In genomic region chr12:40107803-40108620, GRCh38 we compare ENCODE assay signal across 8 cellular contexts. TPM values are rescaled to one million over a fixed set of nuclear protein-coding genes. Genes with fewer than 3 reads are reported as not detected.
DNase-seq lines count a peak whose midpoint lies in the region; ATAC-seq and TF ChIP-seq lines count a peak whose summit lies in the region.

No MANE protein-coding gene starts in this region.

- no peaks in the 10 kb centered on the region for H3K9me2 ChIP-seq in SK-N-SH

- H3K9me3 ChIP-seq in SK-N-SH (no peaks in the 10 kb centered on the region), T-helper 17 cell (ENCODE audit: control insufficient read depth, low read length, poor library complexity, severe bottlenecking) (no peaks in the 10 kb centered on the region)

- no peaks in the 10 kb centered on the region for H4K20me1 ChIP-seq in SK-N-SH (ENCODE audit: insufficient read depth)

- POLR2A ChIA-PET in SK-N-SH (lab: Yijun Ruan, JAX) = no interaction called here

- peak overlapping the region in 1 of 2 experiments; percentile 46; a peak in 1 of 4 replicates for H3K4me3 ChIP-seq in SK-N-SH (ENCODE audit: low read depth in 2 of 2, low read length in 1 of 2)

- CTCF ChIA-PET in SK-N-SH (lab: Yijun Ruan, JAX) = interaction anchor here (0.7 to 4.0 kb wide), 25 partner anchors 8 to 391 kb away, joined by 3 to 51 read pairs (median 5); no protein-coding TSS in a partner anchor

- no peak for TF ChIP-seq EP300 in SK-N-SH (IDR thresholded peaks at IDR 0.05; ENCODE audit: borderline replicate concordance in 1 of 2, low read depth in 1 of 2, low read length in 1 of 2)

- H3K9ac ChIP-seq in SK-N-SH = no peak overlapping the region

- peak overlapping the region; percentile 90 for H3K27ac Mint-ChIP-seq in T-helper 17 cell
- peak overlapping the region; percentile 77 to 87 for H3K27ac Mint-ChIP-seq in effector memory CD8-positive, alpha-beta T cell

- no peak for TF ChIP-seq RAD21 in SK-N-SH (IDR thresholded peaks at IDR 0.05; ENCODE audit: low read length)

- H3K27ac ChIP-seq in SK-N-SH (ENCODE audit: low read depth in 2 of 2, low read length in 1 of 2) = no peak overlapping the region

- 0 out of 2 replicates have a peak overlapping the region, but pooled peaks have one; percentile 36 for H2AFZ ChIP-seq in SK-N-SH (ENCODE audit: low read depth)

- TF ChIP-seq CTCF in SK-N-SH (IDR thresholded peaks at IDR 0.05) = no peak

- no peaks in the 10 kb centered on the region for H3K79me2 ChIP-seq in SK-N-SH (ENCODE audit: insufficient read depth)

- peaks cover 26% of the 10 kb centered on the region for H3K4me1 Mint-ChIP-seq in T-helper 17 cell
- H3K4me1 Mint-ChIP-seq in effector memory CD8-positive, alpha-beta T cell (ENCODE audit: low read depth in 2 of 2) = peaks cover 23 to 29% of the 10 kb centered on the region in 2 donors

- no peaks in the 10 kb centered on the region for H3K27me3 ChIP-seq in SK-N-SH (ENCODE audit: insufficient read depth)

- peaks cover 18% of the 10 kb centered on the region for H3K27me3 Mint-ChIP-seq in T-helper 17 cell
- H3K27me3 Mint-ChIP-seq in effector memory CD8-positive, alpha-beta T cell = no peaks in the 10 kb centered on the region

- H3K36me3 ChIP-seq in SK-N-SH (replicated peaks in 1 of 2; ENCODE audit: control insufficient read depth in 1 of 2, insufficient read depth in 2 of 2, low read length in 1 of 2) = no peaks in the 10 kb centered on the region

- DNase-seq in SK-N-SH (no peak), T-helper 17 cell (no peak), SHP77 treated with DMSO at 0.1 percent for 48 hours (lab: John Stamatoyannopoulos, UW) (no peak), OCI-M1 (lab: John Stamatoyannopoulos, UW) (no peak), kidney glomerular epithelial cell (lab: John Stamatoyannopoulos, UW) (no peak)
- DNase-seq in effector memory CD8-positive, alpha-beta T cell = no peak
- peak; percentile 59 for DNase-seq in stimulated activated CD4-positive, alpha-beta T cell treated with anti-CD3 and anti-CD28 coated beads, Interleukin-4, amount 100 ng/mL, for 24 hours

- H3K4me1 ChIP-seq in SK-N-SH (ENCODE audit: control insufficient read depth in 1 of 2, insufficient read depth in 2 of 2, low read depth in 1 of 2, low read length in 1 of 2) = peaks cover 0 to 8% of the 10 kb centered on the region in 2 experiments; a peak in 2 of 4 replicates

- H3K4me3 Mint-ChIP-seq in T-helper 17 cell = peak overlapping the region; percentile 93
- H3K4me3 Mint-ChIP-seq in effector memory CD8-positive, alpha-beta T cell = peak overlapping the region; percentile 90 to 99

- no peak for ATAC-seq in SK-N-SH treated with all-trans-retinoic acid at 6 μM for 48 hours
- ATAC-seq in T-helper 17 cell = no peak
- ATAC-seq in effector memory CD8-positive, alpha-beta T cell (replicated peaks) = no peak

- no peaks in the 10 kb centered on the region for H3K36me3 Mint-ChIP-seq in T-helper 17 cell (ENCODE audit: low read depth)
- peaks cover 26% of the 10 kb centered on the region for H3K36me3 Mint-ChIP-seq in effector memory CD8-positive, alpha-beta T cell (ENCODE audit: insufficient read depth)

- WGBS in SK-N-SH (ENCODE audit: low lambda C conversion rate) = 66% methylated on average over 29 of the region's 29 CpGs

- H3F3A ChIP-seq in SK-N-SH (replicated peaks; ENCODE audit: insufficient read depth) = peaks cover 8% of the 10 kb centered on the region

- H3K9me3 Mint-ChIP-seq in effector memory CD8-positive, alpha-beta T cell = no peaks in the 10 kb centered on the region

- peak overlapping the region; percentile 38; the same call in 1 of the 2 replicates for H3K4me2 ChIP-seq in SK-N-SH

TF ChIP-seq in SK-N-SH, 30 proteins besides CTCF, POLR2A, EP300 and RAD21:
- TF ChIP-seq NRF1 (IDR thresholded peaks at IDR 0.05; ENCODE audit: low read depth, low read length) (no peak), TAF1 (IDR thresholded peaks at IDR 0.05; ENCODE audit: borderline replicate concordance, low read depth, low read length) (no peak), MAX (IDR thresholded peaks at IDR 0.05; ENCODE audit: low read depth) (no peak), CHD2 (IDR thresholded peaks at IDR 0.05; ENCODE audit: low read length, partially characterized antibody) (no peak), MXI1 (IDR thresholded peaks at IDR 0.05; ENCODE audit: low read depth, low read length) (no peak), TCF12 (IDR thresholded peaks at IDR 0.05) (no peak), RXRA (IDR thresholded peaks at IDR 0.05; ENCODE audit: borderline replicate concordance, low read depth) (no peak), NFIC (IDR thresholded peaks at IDR 0.05; ENCODE audit: borderline replicate concordance) (no peak), SMC3 (IDR thresholded peaks at IDR 0.05; ENCODE audit: low read depth, low read length) (no peak), FOXJ3 (CRISPR knock-in tag; IDR thresholded peaks at IDR 0.05) (no peak), POLR2AphosphoS5 (IDR thresholded peaks at IDR 0.05; ENCODE audit: low read depth, low read length) (no peak), PBX3 (IDR thresholded peaks at IDR 0.05) (no peak), MEF2A (IDR thresholded peaks at IDR 0.05; ENCODE audit: borderline replicate concordance, low read depth) (no peak), GATA2 (CRISPR knock-in tag; IDR thresholded peaks at IDR 0.05) (no peak)
- TF ChIP-seq, protein P1, sequence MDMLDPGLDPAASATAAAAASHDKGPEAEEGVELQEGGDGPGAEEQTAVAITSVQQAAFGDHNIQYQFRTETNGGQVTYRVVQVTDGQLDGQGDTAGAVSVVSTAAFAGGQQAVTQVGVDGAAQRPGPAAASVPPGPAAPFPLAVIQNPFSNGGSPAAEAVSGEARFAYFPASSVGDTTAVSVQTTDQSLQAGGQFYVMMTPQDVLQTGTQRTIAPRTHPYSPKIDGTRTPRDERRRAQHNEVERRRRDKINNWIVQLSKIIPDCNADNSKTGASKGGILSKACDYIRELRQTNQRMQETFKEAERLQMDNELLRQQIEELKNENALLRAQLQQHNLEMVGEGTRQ (IDR thresholded peaks at IDR 0.05; ENCODE audit: borderline replicate concordance, low read depth, low read length) = no peak

TF ChIP-seq in SK-N-SH treated with all-trans-retinoic acid at 6 μM for 48 hours, 23 proteins besides CTCF, POLR2A, EP300 and RAD21:
- TF ChIP-seq PATZ1 (CRISPR knock-in tag; IDR thresholded peaks at IDR 0.05; ENCODE audit: borderline replicate concordance) (no peak), ZFP30 (CRISPR knock-in tag; IDR thresholded peaks at IDR 0.05) (no peak), SNAI2 (CRISPR knock-in tag; IDR thresholded peaks at IDR 0.05) (no peak), BACH2 (CRISPR knock-in tag; IDR thresholded peaks at IDR 0.05; ENCODE audit: borderline replicate concordance) (no peak), ESRRG (CRISPR knock-in tag; IDR thresholded peaks at IDR 0.05) (no peak), ISL1 (CRISPR knock-in tag; IDR thresholded peaks at IDR 0.05) (no peak), TCF4 (CRISPR knock-in tag; IDR thresholded peaks at IDR 0.05; ENCODE audit: borderline replicate concordance) (no peak), OSR1 (CRISPR knock-in tag; IDR thresholded peaks at IDR 0.05) (no peak), ZNF8 (CRISPR knock-in tag; IDR thresholded peaks at IDR 0.05) (no peak), TOX (CRISPR knock-in tag; IDR thresholded peaks at IDR 0.05; ENCODE audit: borderline replicate concordance) (no peak), ZNF565 (CRISPR knock-in tag; conservative IDR thresholded peaks at IDR 0.05; ENCODE audit: low read depth) (no peak)
- TF ChIP-seq, protein P2, sequence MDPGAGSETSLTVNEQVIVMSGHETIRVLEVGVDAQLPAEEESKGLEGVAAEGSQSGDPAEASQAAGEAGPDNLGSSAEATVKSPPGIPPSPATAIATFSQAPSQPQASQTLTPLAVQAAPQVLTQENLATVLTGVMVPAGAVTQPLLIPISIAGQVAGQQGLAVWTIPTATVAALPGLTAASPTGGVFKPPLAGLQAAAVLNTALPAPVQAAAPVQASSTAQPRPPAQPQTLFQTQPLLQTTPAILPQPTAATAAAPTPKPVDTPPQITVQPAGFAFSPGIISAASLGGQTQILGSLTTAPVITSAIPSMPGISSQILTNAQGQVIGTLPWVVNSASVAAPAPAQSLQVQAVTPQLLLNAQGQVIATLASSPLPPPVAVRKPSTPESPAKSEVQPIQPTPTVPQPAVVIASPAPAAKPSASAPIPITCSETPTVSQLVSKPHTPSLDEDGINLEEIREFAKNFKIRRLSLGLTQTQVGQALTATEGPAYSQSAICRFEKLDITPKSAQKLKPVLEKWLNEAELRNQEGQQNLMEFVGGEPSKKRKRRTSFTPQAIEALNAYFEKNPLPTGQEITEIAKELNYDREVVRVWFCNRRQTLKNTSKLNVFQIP (CRISPR knock-in tag; IDR thresholded peaks at IDR 0.05; ENCODE audit: borderline replicate concordance, low read depth) = no peak

RNA-seq across cellular contexts. Expression of gene SLC2A13, which starts 2.1 kb away (rescaled TPM):
- polyA plus RNA-seq in SK-N-SH (2012; rRNA removed) = 0.21 and 0.24 TPM in 2 replicates
- polyA plus RNA-seq in SK-N-SH (2012; cell fraction: cytosol; rRNA removed) = 0.21 and 0.26 TPM in 2 replicates
- polyA plus RNA-seq in SK-N-SH (2012; cell fraction: nucleus; rRNA removed) = 0.45 and 0.62 TPM in 2 replicates
- 1 to 10 TPM; 3.0 TPM for total RNA-seq in T-helper 17 cell
